23 cellular contexts compared by ENCODE assay signal in genomic region chr12:25715147-25715546, GRCh38.
DNase-seq lines count a peak whose midpoint lies in the region; ATAC-seq and TF ChIP-seq lines count a peak whose summit lies in the region.
"Had no signal": no experiment of that assay in that cellular context is flagged by ENCODE, and none has a peak within 500 bp of the region (broad histone marks: within the 10 kb centered on the region; RNA-seq: fewer than 3 reads in every experiment).

No MANE protein-coding gene starts in this region.

- H3K14ac ChIP-seq in IMR-90 (replicated peaks; ENCODE audit: low read depth, low read length): no peak overlapping the region

- DNase-seq in left ventricle myocardium superior (no peak), cardiac septum (ENCODE audit: low spot score) (no peak), IMR-90 (peak; percentile 59), foreskin fibroblast (peak; percentile 67 to 84), suprapubic skin (ENCODE audit: low spot score in 2 of 2) (no peak), uterus (no peak), CD14-positive monocyte (ENCODE audit: low spot score) (no peak)
- DNase-seq: 8988T; AML-193; CD4-positive, alpha-beta T cell; DMS79; GOT3; MV-4-11; NCI-H1417; NCI-H187 treated with DMSO at 0.1 percent for 48 hours; NCI-H2171; NCI-H446; NCI-H69; NK-92 treated with Interleukin-12 subunit alpha and Interleukin-12 subunit beta, amount 100 ng/mL, for 24 hours; SHP77 treated with DMSO at 0.1 percent for 48 hours had no signal

- H2AK9ac ChIP-seq in IMR-90 (replicated peaks; ENCODE audit: low read depth, low read length, poor library complexity): no peak overlapping the region

- H3K27me3 ChIP-seq in IMR-90 (ENCODE audit: control insufficient read depth, insufficient read depth, low read length) (no peaks in the 10 kb centered on the region), suprapubic skin (no peaks in the 10 kb centered on the region), uterus (no peaks in the 10 kb centered on the region)

- WGBS in IMR-90 (ENCODE audit: extremely low coverage in 2 of 2, insufficient read length in 1 of 2), 2 experiments: no CpG with 5 or more reads among the region's 2 CpGs
- WGBS in suprapubic skin: 78% methylated on average over 2 of the region's 2 CpGs

- no peak for TF ChIP-seq RAD21 in IMR-90 (IDR thresholded peaks at IDR 0.05; ENCODE audit: low read length)

- no peak for TF ChIP-seq EP300 in suprapubic skin (IDR thresholded peaks at IDR 0.05)

- H2BK120ac ChIP-seq in IMR-90 (ENCODE audit: low read depth, low read length): no peak overlapping the region

- no peak overlapping the region for H3K4me3 Mint-ChIP-seq in CD14-positive monocyte
- H3K4me3 Mint-ChIP-seq: CD4-positive, alpha-beta T cell; IgD-negative memory B cell had no signal

- ATAC-seq in left ventricle myocardium superior: peak; percentile 14
- no peak for ATAC-seq in IMR-90 (ENCODE audit: low read depth)
- no peak for ATAC-seq in HG02763 (IDR thresholded peaks at IDR 0.05; ENCODE audit: unreplicated experiment)
- ATAC-seq: GM12878 had no signal

- no peak overlapping the region for H3K56ac ChIP-seq in IMR-90 (ENCODE audit: extremely low read depth, insufficient read depth, low read length)

- CTCF ChIA-PET in IMR-90 (lab: Yijun Ruan, JAX): no interaction called here

- H2AK5ac ChIP-seq in IMR-90 (ENCODE audit: low read depth, low read length): no peak overlapping the region

- H3K9me1 ChIP-seq in IMR-90 (ENCODE audit: insufficient read depth, low read length): no peaks in the 10 kb centered on the region

- peaks cover 6% of the 10 kb centered on the region for H3K9me3 ChIP-seq in IMR-90 (ENCODE audit: control insufficient read depth, insufficient read depth, low read length)
- H3K9me3 ChIP-seq in suprapubic skin: peaks cover 8% of the 10 kb centered on the region
- peaks cover 0 to 5% of the 10 kb centered on the region in 2 donors for H3K9me3 ChIP-seq in uterus

- no peak overlapping the region for H3K4me2 ChIP-seq in IMR-90 (ENCODE audit: low read depth, low read length)

- no peak overlapping the region for H2AFZ ChIP-seq in IMR-90 (replicated peaks; ENCODE audit: low read length, poor library complexity)

- no peak overlapping the region for H3K27ac ChIP-seq in IMR-90 (ENCODE audit: insufficient read depth, low read length)
- H3K27ac ChIP-seq in suprapubic skin: peak overlapping the region; percentile 57
- H3K27ac ChIP-seq in uterus: peak overlapping the region in 1 of 2 donors; percentile 9

- H2BK20ac ChIP-seq in IMR-90 (ENCODE audit: low read depth, low read length): peak overlapping the region; percentile 24; the same call in 1 of the 2 replicates

- peaks cover 0 to 13% (median 3%) of the 10 kb centered on the region in 7 donors for H3K9me3 Mint-ChIP-seq in CD14-positive monocyte

- no peak overlapping the region; the same call in 1 of the 2 replicates for H3K4ac ChIP-seq in IMR-90 (ENCODE audit: low read depth, low read length)

- no peaks in the 10 kb centered on the region for H4K20me1 ChIP-seq in IMR-90 (ENCODE audit: insufficient read depth, low read length)

- H3K4me1 ChIP-seq in IMR-90 (ENCODE audit: control insufficient read depth, insufficient read depth, low read length): peaks cover 7% of the 10 kb centered on the region
- no peaks in the 10 kb centered on the region for H3K4me1 ChIP-seq in suprapubic skin
- H3K4me1 ChIP-seq in uterus: no peaks in the 10 kb centered on the region

- H3K4me1 Mint-ChIP-seq in CD14-positive monocyte: no peaks in the 10 kb centered on the region

- peak overlapping the region; percentile 46; the same call in 1 of the 2 replicates for H3K18ac ChIP-seq in IMR-90 (ENCODE audit: low read depth, low read length)

- H3K36me3 Mint-ChIP-seq in CD14-positive monocyte: no peaks in the 10 kb centered on the region
- H3K36me3 Mint-ChIP-seq: IgD-negative memory B cell had no signal

- H4K8ac ChIP-seq in IMR-90 (ENCODE audit: low read depth in 2 of 2, low read length in 2 of 2): no peak overlapping the region

- no peaks in the 10 kb centered on the region for H3K79me1 ChIP-seq in IMR-90 (ENCODE audit: low read depth in 1 of 2, low read length in 2 of 2)

- POLR2A ChIA-PET in IMR-90 (lab: Charles Lee; ENCODE audit: unreplicated experiment): no interaction called here

- dilution Hi-C loops in IMR-90 (cut with HindIII; ENCODE audit: low sequenced_read_pairs, unreplicated experiment): no loop called here

- no peaks in the 10 kb centered on the region for H3K36me3 ChIP-seq in IMR-90 (ENCODE audit: control insufficient read depth, insufficient read depth, low read length)
- H3K36me3 ChIP-seq in suprapubic skin: no peaks in the 10 kb centered on the region
- no peaks in the 10 kb centered on the region for H3K36me3 ChIP-seq in uterus

- in situ Hi-C loops in IMR-90 (cut with MboI; ENCODE audit: low sequenced_read_pairs): no loop called here

- H2BK15ac ChIP-seq in IMR-90 (ENCODE audit: low read depth, low read length): 0 out of 3 replicates have a peak overlapping the region, but pooled peaks have one; percentile 39

- peak overlapping the region; percentile 8; the same call in 1 of the 2 replicates for H4K5ac ChIP-seq in IMR-90 (ENCODE audit: low read depth, low read length)

- no peak overlapping the region for H4K91ac ChIP-seq in IMR-90 (ENCODE audit: insufficient read depth, low read depth, low read length)

- H3K9ac ChIP-seq in IMR-90 (ENCODE audit: low read depth, low read length): no peak overlapping the region

- H3K23ac ChIP-seq in IMR-90 (ENCODE audit: low read depth, low read length): no peak overlapping the region

- intact Hi-C loops in left ventricle myocardium superior (cut with micrococcal nuclease): no loop called here
- intact Hi-C loops in cardiac septum (cut with DNase I): no loop called here
- intact Hi-C loops in IMR-90 (cut with micrococcal nuclease): no loop called here
- intact Hi-C loops in uterus (cut with DNase I; ENCODE audit: low total_unique reads): no loop called here
- intact Hi-C loops in CD14-positive monocyte (cut with micrococcal nuclease): no loop called here

- no peak overlapping the region for H3K4me3 ChIP-seq in IMR-90 (ENCODE audit: insufficient read depth, low read depth, low read length)
- no peak overlapping the region for H3K4me3 ChIP-seq in foreskin fibroblast (ENCODE audit: low read depth in 1 of 2, low read length in 2 of 2)
- H3K4me3 ChIP-seq in suprapubic skin: no peak overlapping the region
- no peak overlapping the region for H3K4me3 ChIP-seq in uterus
- H3K4me3 ChIP-seq: GM12878 had no signal

- peak overlapping the region; percentile 42 for H2BK5ac ChIP-seq in IMR-90 (ENCODE audit: low read depth, low read length, poor library complexity, severe bottlenecking)

- BruUV-seq in IMR-90 (replicated peaks; lab: Mats Ljungman, UMichigan): no TSS peak

- TF ChIP-seq CTCF in IMR-90 (conservative IDR thresholded peaks at IDR 0.05; ENCODE audit: low read depth, low read length) (no peak), foreskin fibroblast (IDR thresholded peaks at IDR 0.05; ENCODE audit: low read depth, low read length) (no peak), suprapubic skin (IDR thresholded peaks at IDR 0.05) (no peak), uterus (IDR thresholded peaks at IDR 0.05) (no peak), CD14-positive monocyte (IDR thresholded peaks at IDR 0.05) (no peak)

- H3K27me3 Mint-ChIP-seq in CD14-positive monocyte (ENCODE audit: low read depth in 3 of 3): no peaks in the 10 kb centered on the region

- peak overlapping the region in 1 of 7 donors; percentile 65 for H3K27ac Mint-ChIP-seq in CD14-positive monocyte
- H3K27ac Mint-ChIP-seq: CD4-positive, alpha-beta T cell; IgD-negative memory B cell had no signal

- TF ChIP-seq POLR2A in IMR-90 (IDR thresholded peaks at IDR 0.05; ENCODE audit: low read depth, low read length) (no peak), suprapubic skin (IDR thresholded peaks at IDR 0.05) (no peak), uterus (IDR thresholded peaks at IDR 0.05) (no peak)

TF ChIP-seq in IMR-90, 13 proteins besides CTCF, POLR2A, EP300 and RAD21:
- no peak for TF ChIP-seq CHD1 (IDR thresholded peaks at IDR 0.05; ENCODE audit: low read depth, low read length)
- TF ChIP-seq SMC3 (IDR thresholded peaks at IDR 0.05; ENCODE audit: low read depth, low read length): no peak
- TF ChIP-seq NFE2L2 (IDR thresholded peaks at IDR 0.05; ENCODE audit: low read depth, low read length): no peak
- no peak for TF ChIP-seq USF2 (IDR thresholded peaks at IDR 0.05; ENCODE audit: low read depth, low read length)
- no peak for TF ChIP-seq BHLHE40 (IDR thresholded peaks at IDR 0.05; ENCODE audit: low read depth, low read length)
- no peak for TF ChIP-seq RFX5 (IDR thresholded peaks at IDR 0.05; ENCODE audit: low read depth, low read length)
- no peak for TF ChIP-seq MXI1 (IDR thresholded peaks at IDR 0.05; ENCODE audit: borderline replicate concordance, low read depth, low read length)
- no peak for TF ChIP-seq ELK1 (IDR thresholded peaks at IDR 0.05; ENCODE audit: borderline replicate concordance, low read depth, low read length)
- no peak for TF ChIP-seq CEBPB (IDR thresholded peaks at IDR 0.05; ENCODE audit: low read depth, low read length)
- no peak for TF ChIP-seq MAFK (IDR thresholded peaks at IDR 0.05; ENCODE audit: low read depth, low read length)
- TF ChIP-seq MAZ (IDR thresholded peaks at IDR 0.05; ENCODE audit: borderline replicate concordance, low read depth, low read length): no peak
- TF ChIP-seq FOS (IDR thresholded peaks at IDR 0.05; ENCODE audit: low read depth, low read length): no peak
- no peak for TF ChIP-seq RCOR1 (IDR thresholded peaks at IDR 0.05; ENCODE audit: insufficient replicate concordance, low read length)
TF ChIP-seq in IMR-90: peak in this region for 0.

Comparison
In these comparisons a context has a peak if more than half of its experiments do, and no peak if none do; other contexts are left out.
1. DNase-seq: peak in IMR-90 (single experiment) and foreskin fibroblast (2 of 2); none in left ventricle myocardium superior (single experiment), cardiac septum (single experiment), suprapubic skin (0 of 2), uterus (0 of 2) and CD14-positive monocyte (single experiment).